In the genomic region with DNA sequence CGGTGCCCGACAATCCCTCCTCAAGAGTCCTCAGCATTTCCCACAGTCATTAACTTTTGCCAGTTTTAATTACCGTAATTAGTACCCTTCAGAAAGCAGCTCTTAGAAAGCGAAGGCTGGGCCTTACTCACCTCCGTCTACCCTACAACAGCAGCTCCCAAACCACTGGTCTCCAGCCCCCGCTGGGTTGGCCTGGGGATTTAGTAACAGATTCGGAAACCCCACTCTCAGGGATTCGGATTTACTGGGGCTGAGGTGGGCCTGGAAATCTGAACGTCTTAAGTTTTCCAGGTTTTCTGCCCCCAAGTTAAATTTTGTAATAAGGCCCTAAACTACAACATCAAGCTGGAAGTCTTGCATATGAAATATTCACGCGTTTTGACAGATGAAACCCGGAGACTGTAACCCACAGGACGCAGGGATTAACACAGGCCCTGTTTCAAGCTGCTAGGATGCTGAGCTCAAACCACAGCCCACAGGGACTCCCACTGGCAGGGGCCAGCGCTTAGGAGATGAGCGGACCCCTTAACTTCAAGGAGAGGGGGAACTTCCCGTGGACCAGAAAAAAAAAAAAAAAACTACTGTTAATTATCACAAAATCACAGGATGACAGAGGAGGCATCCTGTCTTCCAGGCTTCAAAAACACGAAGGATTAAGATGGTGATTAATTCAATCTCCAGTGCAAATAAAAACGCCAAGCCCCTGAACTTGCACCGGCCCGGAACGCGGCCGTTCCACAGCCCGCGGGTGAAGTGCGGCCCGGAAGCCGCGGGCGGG, we compare ENCODE assay signal across 8 cellular contexts. TPM values are rescaled to one million over a fixed set of nuclear protein-coding genes. Genes with fewer than 3 reads are reported as not detected.
DNase-seq lines count a peak whose midpoint lies in the region; ATAC-seq and TF ChIP-seq lines count a peak whose summit lies in the region.

No MANE protein-coding gene starts in this region.

- H3K4me1 Mint-ChIP-seq in endodermal cell, result peaks cover 16% of the 10 kb centered on the region
- H3K4me1 Mint-ChIP-seq in nephron progenitor cell, result peaks cover 30% of the 10 kb centered on the region

- H3K9ac ChIP-seq in endodermal cell (ENCODE audit: extremely low read depth, low read length, poor library complexity, severe bottlenecking), result peak overlapping the region; percentile 69

- no peaks in the 10 kb centered on the region for H3K9me3 ChIP-seq in AG04450 (ENCODE audit: control insufficient read depth, insufficient read depth, low read length)
- peaks cover 14% of the 10 kb centered on the region for H3K9me3 ChIP-seq in endodermal cell (ENCODE audit: control insufficient read depth, low read length)

- H3K27me3 ChIP-seq in AG04450 (ENCODE audit: control insufficient read depth, insufficient read depth, low read length), result peaks cover 4% of the 10 kb centered on the region
- peaks cover 4% of the 10 kb centered on the region for H3K27me3 ChIP-seq in endodermal cell (ENCODE audit: control insufficient read depth, insufficient read depth, low read length, poor library complexity, severe bottlenecking)

- TF ChIP-seq CTCF in AG04450 (IDR thresholded peaks at IDR 0.05; ENCODE audit: low read depth, low read length), result no peak
- no peak for TF ChIP-seq CTCF in endodermal cell (conservative IDR thresholded peaks at IDR 0.05)
- no peak for TF ChIP-seq CTCF in nephron progenitor cell (IDR thresholded peaks at IDR 0.05)

- WGBS in endodermal cell (ENCODE audit: insufficient coverage in 1 of 2, insufficient read length in 1 of 2), 2 experiments, result 15 to 17% methylated on average over 20 to 30 of the region's 30 CpGs

- H3K36me3 Mint-ChIP-seq in endodermal cell (ENCODE audit: low read depth) (no peaks in the 10 kb centered on the region), nephron progenitor cell (ENCODE audit: low read depth) (peaks cover 12% of the 10 kb centered on the region)

- no peak overlapping the region for H3K27ac ChIP-seq in AG04450 (ENCODE audit: low read depth, low read length)
- H3K27ac ChIP-seq in endodermal cell (ENCODE audit: low read depth, low read length), result no peak overlapping the region

- H3K27ac Mint-ChIP-seq in endodermal cell, result peak overlapping the region; percentile 35
- H3K27ac Mint-ChIP-seq in nephron progenitor cell, result peak overlapping the region; percentile 53

- CTCF ChIA-PET in AG04450 (lab: Charles Lee), result interaction anchor here (0.7 kb wide), 1 partner anchor 50 kb away, joined by 3 read pairs; no protein-coding TSS in a partner anchor

- peaks cover 10% of the 10 kb centered on the region for H3K27me3 Mint-ChIP-seq in endodermal cell (ENCODE audit: insufficient read depth)
- no peaks in the 10 kb centered on the region for H3K27me3 Mint-ChIP-seq in nephron progenitor cell (ENCODE audit: low read depth, poor library complexity)

- H3K4me3 ChIP-seq in AG04450 (ENCODE audit: low read depth, low read length) (peak overlapping the region; percentile 78), endodermal cell (ENCODE audit: low read length) (peak overlapping the region; percentile 94)

- H3K36me3 ChIP-seq in endodermal cell (ENCODE audit: control insufficient read depth, insufficient read depth, low read length), result no peaks in the 10 kb centered on the region

- ATAC-seq in GM19043 (IDR thresholded peaks at IDR 0.05; ENCODE audit: low read depth, unreplicated experiment) (peak; percentile 23), SK-N-SH treated with all-trans-retinoic acid at 6 μM for 48 hours (peak; percentile 22; the same call in 2 of the 3 replicates), HG03565 (IDR thresholded peaks at IDR 0.05; ENCODE audit: unreplicated experiment) (no peak)

- POLR2A ChIA-PET in AG04450 (lab: Yijun Ruan, JAX), result interaction anchor here (0.7 to 3.1 kb wide), 3 partner anchors 33 to 473 kb away, joined by 6 to 14 read pairs (median 7); partner anchors contain the start of gene SCLY

- H3K4me3 Mint-ChIP-seq in endodermal cell (peak overlapping the region; percentile 81), nephron progenitor cell (peak overlapping the region; percentile 89)

- H3K9me3 Mint-ChIP-seq in endodermal cell (peaks cover 10% of the 10 kb centered on the region), nephron progenitor cell (peaks cover 15% of the 10 kb centered on the region)

- peaks cover 2% of the 10 kb centered on the region for H3K4me1 ChIP-seq in endodermal cell (ENCODE audit: control insufficient read depth, insufficient read depth, low read length)

- no peak for DNase-seq in AG04450 (ENCODE audit: low read depth, low spot score)
- peak; percentile 67 for DNase-seq in endodermal cell
- DNase-seq in nephron progenitor cell, result no peak
- no peak for DNase-seq in effector CD4-positive, alpha-beta T cell
- DNase-seq in NCI-H345 treated with DMSO at 0.1 percent for 48 hours (lab: John Stamatoyannopoulos, UW; ENCODE audit: unreplicated experiment), result no peak

TF ChIP-seq in SK-N-SH treated with all-trans-retinoic acid at 6 μM for 48 hours, 23 proteins besides CTCF, POLR2A, EP300 and RAD21:
- no peak for TF ChIP-seq ZFP3 (CRISPR knock-in tag; IDR thresholded peaks at IDR 0.05)
- TF ChIP-seq ZNF70 (CRISPR knock-in tag; IDR thresholded peaks at IDR 0.05), result no peak
- TF ChIP-seq TSHZ2 (CRISPR knock-in tag; IDR thresholded peaks at IDR 0.05), result no peak
- TF ChIP-seq ZFP30 (CRISPR knock-in tag; IDR thresholded peaks at IDR 0.05), result no peak
- TF ChIP-seq TOX (CRISPR knock-in tag; IDR thresholded peaks at IDR 0.05; ENCODE audit: borderline replicate concordance), result no peak
- TF ChIP-seq, protein P1, sequence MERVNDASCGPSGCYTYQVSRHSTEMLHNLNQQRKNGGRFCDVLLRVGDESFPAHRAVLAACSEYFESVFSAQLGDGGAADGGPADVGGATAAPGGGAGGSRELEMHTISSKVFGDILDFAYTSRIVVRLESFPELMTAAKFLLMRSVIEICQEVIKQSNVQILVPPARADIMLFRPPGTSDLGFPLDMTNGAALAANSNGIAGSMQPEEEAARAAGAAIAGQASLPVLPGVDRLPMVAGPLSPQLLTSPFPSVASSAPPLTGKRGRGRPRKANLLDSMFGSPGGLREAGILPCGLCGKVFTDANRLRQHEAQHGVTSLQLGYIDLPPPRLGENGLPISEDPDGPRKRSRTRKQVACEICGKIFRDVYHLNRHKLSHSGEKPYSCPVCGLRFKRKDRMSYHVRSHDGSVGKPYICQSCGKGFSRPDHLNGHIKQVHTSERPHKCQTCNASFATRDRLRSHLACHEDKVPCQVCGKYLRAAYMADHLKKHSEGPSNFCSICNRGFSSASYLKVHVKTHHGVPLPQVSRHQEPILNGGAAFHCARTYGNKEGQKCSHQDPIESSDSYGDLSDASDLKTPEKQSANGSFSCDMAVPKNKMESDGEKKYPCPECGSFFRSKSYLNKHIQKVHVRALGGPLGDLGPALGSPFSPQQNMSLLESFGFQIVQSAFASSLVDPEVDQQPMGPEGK (CRISPR knock-in tag; IDR thresholded peaks at IDR 0.05; ENCODE audit: borderline replicate concordance), result no peak
TF ChIP-seq in SK-N-SH treated with all-trans-retinoic acid at 6 μM for 48 hours: peak in this region for 0.

RNA-seq across cellular contexts. Expression of gene ILKAP, which starts 1.0 kb away (rescaled TPM):
- polyA plus RNA-seq in AG04450 (2011; rRNA removed), result 29.4 and 34.9 TPM in 2 replicates
- polyA minus RNA-seq in AG04450 (2011; rRNA and poly(A)+ RNA removed), result 21.9 and 23.3 TPM in 2 replicates
- total RNA-seq in endodermal cell, result 10 to 100 TPM; 40.9 to 46.4 TPM
- 42.6 TPM for polyA plus RNA-seq in endodermal cell (2013, experiment 1 of 2)
- 38.0 TPM for polyA plus RNA-seq in endodermal cell (2013, experiment 2 of 2)

RNA-seq across cellular contexts. Expression of gene HES6, which starts 37.3 kb away (rescaled TPM):
- polyA plus RNA-seq in AG04450 (2011; rRNA removed), result 2.9 and 3.9 TPM in 2 replicates
- 0.26 and 1.1 TPM in 2 replicates for polyA minus RNA-seq in AG04450 (2011; rRNA and poly(A)+ RNA removed)
- 10 to 100 TPM; 17.8 to 26.3 TPM for total RNA-seq in endodermal cell
- polyA plus RNA-seq in endodermal cell (2013, experiment 1 of 2), result 302 TPM
- 279 TPM for polyA plus RNA-seq in endodermal cell (2013, experiment 2 of 2)

RNA-seq across cellular contexts. Expression of gene ERFE, which starts 43.7 kb away (rescaled TPM):
- polyA plus RNA-seq in AG04450 (2011; rRNA removed), result 2.4 and 2.9 TPM in 2 replicates
- polyA minus RNA-seq in AG04450 (2011; rRNA and poly(A)+ RNA removed), result 0.96 and 2.2 TPM in 2 replicates
- total RNA-seq in endodermal cell, result 1 to 10 TPM in 1 of 2 donors, under 1 TPM in 1; 0.48 to 1.6 TPM
- 3.4 TPM for polyA plus RNA-seq in endodermal cell (2013, experiment 1 of 2)
- 2.0 TPM for polyA plus RNA-seq in endodermal cell (2013, experiment 2 of 2)
